ENCODE assay signal across 8 cellular contexts in the genomic region with DNA sequence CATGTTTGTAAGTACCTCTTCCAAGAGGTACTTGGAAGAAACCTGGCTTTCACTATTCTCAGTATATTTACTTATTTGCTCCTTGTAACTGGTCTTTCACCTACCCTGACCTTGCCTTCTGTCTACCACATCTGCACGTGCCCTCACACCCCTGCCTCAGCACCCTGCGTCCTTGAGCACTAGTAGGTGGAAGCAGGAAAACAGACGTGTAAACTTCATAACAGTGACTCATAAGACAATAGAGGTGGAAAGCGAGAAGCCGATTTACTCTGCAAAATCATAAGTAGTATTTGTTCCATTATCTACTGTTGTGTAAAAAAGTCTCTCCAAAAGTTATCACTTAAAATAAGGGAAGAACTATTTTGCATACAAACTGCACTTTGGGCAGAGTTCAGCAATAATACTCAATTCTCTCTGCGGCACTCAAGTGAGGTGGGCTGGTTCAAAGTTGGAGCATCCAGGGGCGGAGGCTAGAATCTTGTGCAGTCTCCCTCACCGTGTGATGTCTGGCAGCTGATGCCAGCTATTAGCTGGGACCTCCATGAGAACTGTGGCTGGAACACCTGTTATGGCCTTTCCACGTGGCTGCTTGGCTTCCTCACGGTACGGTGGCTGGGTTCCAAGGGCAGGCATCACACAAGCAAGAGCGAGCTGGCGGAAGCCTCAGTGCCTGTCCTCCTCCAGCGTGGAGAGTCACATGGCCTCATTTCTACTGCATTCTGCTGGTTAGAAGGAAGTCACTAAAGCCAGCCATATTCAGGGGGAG. TPM values are rescaled to one million over a fixed set of nuclear protein-coding genes. Genes with fewer than 3 reads are reported as not detected.
DNase-seq lines count a peak whose midpoint lies in the region; ATAC-seq, FAIRE-seq and TF ChIP-seq lines count a peak whose summit lies in the region.

No MANE protein-coding gene starts in this region.

- peak overlapping the region; percentile 45 for H3K27ac ChIP-seq in CD8-positive, alpha-beta T cell (ENCODE audit: low read depth, low read length)
- peak overlapping the region; percentile 8 to 70 for H3K27ac ChIP-seq in small intestine (ENCODE audit: low read depth in 1 of 2, low read length in 1 of 2)

- intact Hi-C loops in CD8-positive, alpha-beta T cell (cut with DNase I, micrococcal nuclease) = loop anchor here (1.0 to 2.0 kb wide), 8 partner anchors 14 to 32 kb away; partner anchors contain the start of gene PACS1 (in 1 of the 2)

- no peaks in the 10 kb centered on the region for H3K36me3 ChIP-seq in CD8-positive, alpha-beta T cell (ENCODE audit: insufficient read depth, low read length)
- no peaks in the 10 kb centered on the region for H3K36me3 ChIP-seq in small intestine (ENCODE audit: control insufficient read depth in 2 of 2, insufficient read depth in 2 of 2, low read length in 2 of 2)

- CTCF ChIA-PET in CD8-positive, alpha-beta T cell (lab: Charles Lee) = interaction anchor here (0.7 to 2.4 kb wide), 7 partner anchors 11 to 34 kb away, joined by 3 to 11 read pairs (median 5); no protein-coding TSS in a partner anchor

- no peak for TF ChIP-seq CTCF in CD8-positive, alpha-beta T cell (IDR thresholded peaks at IDR 0.05)

- no peaks in the 10 kb centered on the region for H3K27me3 Mint-ChIP-seq in CD8-positive, alpha-beta T cell (ENCODE audit: low read depth)

- 12 to 31% (median 14%) methylated on average over 14 of the region's 14 CpGs for WGBS in small intestine, 3 donors

- POLR2A ChIA-PET in CD8-positive, alpha-beta T cell (lab: Charles Lee) = interaction anchor here (0.5 to 4.0 kb wide), 7 partner anchors 10 to 31 kb away, joined by 3 to 28 read pairs (median 4); partner anchors contain the start of gene PACS1

- peak overlapping the region; percentile 40 for H3K4me3 ChIP-seq in CD8-positive, alpha-beta T cell (ENCODE audit: low read depth, low read length)
- peak overlapping the region in 1 of 2 donors; percentile 27 for H3K4me3 ChIP-seq in small intestine (ENCODE audit: low read depth in 1 of 2, low read length in 2 of 2)

- no peak for FAIRE-seq in small intestine (lab: Jason Lieb, UNC)

- no peaks in the 10 kb centered on the region for H3K9me3 ChIP-seq in CD8-positive, alpha-beta T cell (ENCODE audit: low read length)
- no peaks in the 10 kb centered on the region for H3K9me3 ChIP-seq in small intestine (ENCODE audit: control insufficient read depth, low read depth)

- peak; percentile 31 to 82 (median 64) for DNase-seq in CD8-positive, alpha-beta T cell
- DNase-seq in NCI-H2227 (lab: John Stamatoyannopoulos, UW; ENCODE audit: unreplicated experiment) = peak; percentile 80
- DNase-seq in activated T-cell treated with anti-CD3 and anti-CD28 coated beads for 24 hours (ENCODE audit: low read depth) = peak; percentile 39
- peak; percentile 61 for DNase-seq in glomerular visceral epithelial cell (ENCODE audit: extremely low spot score)
- peak; percentile 75 for DNase-seq in small intestine
- DNase-seq in NCI-H82 (lab: John Stamatoyannopoulos, UW) = no peak
- no peak for DNase-seq in H4 (ENCODE audit: low spot score)

- H3K9me3 Mint-ChIP-seq in CD8-positive, alpha-beta T cell = no peaks in the 10 kb centered on the region

- peaks cover 70% of the 10 kb centered on the region for H3K4me1 ChIP-seq in CD8-positive, alpha-beta T cell (ENCODE audit: insufficient read depth, low read length)
- H3K4me1 ChIP-seq in small intestine (ENCODE audit: control insufficient read depth in 2 of 2, insufficient read depth in 1 of 2, low read depth in 1 of 2, low read length in 1 of 2) = peaks cover 2 to 3% of the 10 kb centered on the region in 2 donors

- peaks cover 13% of the 10 kb centered on the region for H3K36me3 Mint-ChIP-seq in CD8-positive, alpha-beta T cell

- peak overlapping the region; percentile 95 for H3K27ac Mint-ChIP-seq in CD8-positive, alpha-beta T cell

- peak overlapping the region; percentile 82 for H3K4me3 Mint-ChIP-seq in CD8-positive, alpha-beta T cell

- ATAC-seq in CD8-positive, alpha-beta T cell = peak; percentile 90
- peak; percentile 82 for ATAC-seq in GM21825 (IDR thresholded peaks at IDR 0.05; ENCODE audit: unreplicated experiment)

- no peaks in the 10 kb centered on the region for H3K27me3 ChIP-seq in CD8-positive, alpha-beta T cell (ENCODE audit: insufficient read depth, low read length)
- H3K27me3 ChIP-seq in small intestine (ENCODE audit: control insufficient read depth in 2 of 2, insufficient read depth in 2 of 2, low read length in 2 of 2) = no peaks in the 10 kb centered on the region

- H3K4me1 Mint-ChIP-seq in CD8-positive, alpha-beta T cell (ENCODE audit: low read depth) = peaks cover 69% of the 10 kb centered on the region

RNA-seq across cellular contexts. Expression of gene PACS1, which starts 30.4 kb away (rescaled TPM):
- total RNA-seq in CD8-positive, alpha-beta T cell = 100 to 1,000 TPM; 161 to 176 TPM
- polyA plus RNA-seq in small intestine = 10 to 100 TPM in 1 of 3 donors, 1 to 10 TPM in 2; 4.0 to 13.2 (median 6.8) TPM
- 7.6 and 8.9 TPM in 2 replicates for total RNA-seq in H4 (2014; rRNA removed; shearing (Covaris generic))

RNA-seq across cellular contexts. Expression of gene SF3B2, which starts 48.3 kb away (rescaled TPM):
- 100 to 1,000 TPM; 196 to 217 TPM for total RNA-seq in CD8-positive, alpha-beta T cell
- polyA plus RNA-seq in small intestine = 100 to 1,000 TPM; 106 to 132 (median 112) TPM
- total RNA-seq in H4 (2014; rRNA removed; shearing (Covaris generic)) = 135 and 140 TPM in 2 replicates

RNA-seq across cellular contexts. Expression of gene GAL3ST3, which starts 51.5 kb away (rescaled TPM):
- total RNA-seq in CD8-positive, alpha-beta T cell = not detected
- under 1 TPM in 1 of 3 donors, not detected in 2; 0.12 TPM for polyA plus RNA-seq in small intestine
- total RNA-seq in H4 (2014; rRNA removed; shearing (Covaris generic)) = not detected in 2 replicates

Comparison
In these comparisons a context has a peak if more than half of its experiments do, and no peak if none do; other contexts are left out.
1. DNase-seq: peak in CD8-positive, alpha-beta T cell (7 of 7), NCI-H2227 (single experiment), activated T-cell treated with anti-CD3 and anti-CD28 coated beads for 24 hours (single experiment), glomerular visceral epithelial cell (single experiment) and small intestine (single experiment); none in NCI-H82 (single experiment) and H4 (single experiment).
2. RNA of gene PACS1, which starts 30.4 kb away (total RNA-seq): 161 to 176 TPM in CD8-positive, alpha-beta T cell; 7.6 to 8.9 TPM in H4; every median in the first group is over 10 times any median in the second.